Comparison of ENCODE assay signal across 8 cellular contexts in genomic region chr7:135160098-135160857, GRCh38. TPM values are rescaled to one million over a fixed set of nuclear protein-coding genes. Genes with fewer than 3 reads are reported as not detected.
A peak's percentile ranks its signal among the peaks of the same experiment; 100 is the strongest.
DNase-seq lines count a peak whose midpoint lies in the region; ATAC-seq, FAIRE-seq and TF ChIP-seq lines count a peak whose summit lies in the region.

No MANE protein-coding gene starts in this region.

- peaks cover 23% of the 10 kb centered on the region for H3K4me1 Mint-ChIP-seq in activated naive CD8-positive, alpha-beta T cell treated with anti-CD3 and anti-CD28 coated beads, Interleukin-2, amount 10 ng/mL, durations not matched to agents 7 days and 5 days

- H3K79me2 ChIP-seq in HepG2 (ENCODE audit: insufficient read depth, low read length): peaks cover 53% of the 10 kb centered on the region

- no peak overlapping the region; the same call in 1 of the 2 replicates for H3K9ac ChIP-seq in HepG2 (ENCODE audit: insufficient read depth, low read depth, low read length)

- H3K4me3 ChIP-seq in HepG2 (replicated peaks in 1 of 3; ENCODE audit: insufficient read depth in 1 of 3, low read depth in 2 of 3, low read length in 3 of 3): peak overlapping the region in 1 of 3 experiments; percentile 8; a peak in 1 of 6 replicates
- H3K4me3 ChIP-seq in aorta (ENCODE audit: low read length in 2 of 2): no peak overlapping the region

- TF ChIP-seq EP300 in HepG2 (IDR thresholded peaks at IDR 0.05; ENCODE audit: low read depth in 2 of 2, low read length in 2 of 2) (peak in 1 of 2 experiments; percentile 54; a peak in 1 of 4 replicates), HepG2 (CRISPR knock-in tag; IDR thresholded peaks at IDR 0.05; ENCODE audit: borderline replicate concordance) (no peak)

- TF ChIP-seq CTCF in HepG2 (CRISPR knock-in tag; IDR thresholded peaks at IDR 0.05): no peak

- peaks cover 60% of the 10 kb centered on the region for H3K4me1 ChIP-seq in HepG2 (ENCODE audit: insufficient read depth, low read length)
- peaks cover 0 to 9% of the 10 kb centered on the region in 2 donors for H3K4me1 ChIP-seq in aorta (ENCODE audit: control insufficient read depth in 1 of 2, insufficient read depth in 2 of 2, low read length in 2 of 2)

- no peaks in the 10 kb centered on the region for H3K27me3 Mint-ChIP-seq in activated naive CD8-positive, alpha-beta T cell treated with anti-CD3 and anti-CD28 coated beads, Interleukin-2, amount 10 ng/mL, durations not matched to agents 7 days and 5 days

- H4K20me1 ChIP-seq in HepG2 (ENCODE audit: insufficient read depth, low read length): no peaks in the 10 kb centered on the region; the same call in none of the 2 replicates

- in situ Hi-C loops in HepG2 (cut with HindIII; ENCODE audit: extremely low pct_ligation_motif_present, low pct_unique_long_range_greater_than_20kb): no loop called here

- WGBS in HepG2 (ENCODE audit: low lambda C conversion rate): 74% methylated on average over 5 of the region's 5 CpGs
- 75 to 77% methylated on average over 5 of the region's 5 CpGs for WGBS in aorta, 2 donors

- H3K4me2 ChIP-seq in HepG2 (ENCODE audit: low read depth, low read length): peak overlapping the region; percentile 20; the same call in 1 of the 2 replicates

- H3K27me3 ChIP-seq in HepG2 (ENCODE audit: control insufficient read depth in 1 of 2, insufficient read depth in 2 of 2, low read length in 2 of 2) (no peaks in the 10 kb centered on the region), aorta (ENCODE audit: control insufficient read depth in 1 of 2, insufficient read depth in 2 of 2, low read length in 1 of 2) (no peaks in the 10 kb centered on the region)

- H3K36me3 ChIP-seq in HepG2 (replicated peaks in 1 of 2; ENCODE audit: control insufficient read depth in 1 of 2, insufficient read depth in 2 of 2, low read length in 2 of 2) (peaks cover 4 to 30% of the 10 kb centered on the region in 2 experiments; a peak in 4 of 5 replicates), aorta (ENCODE audit: control insufficient read depth in 1 of 2, insufficient read depth in 2 of 2, low read length in 1 of 2) (no peaks in the 10 kb centered on the region)

- H3K27ac ChIP-seq in HepG2 (ENCODE audit: extremely low read length, insufficient read depth, low read length): peak overlapping the region; percentile 66
- H3K27ac ChIP-seq in aorta (ENCODE audit: low read depth in 1 of 2, low read length in 2 of 2): peak overlapping the region in 1 of 2 donors; percentile 71

- peak; percentile 57 for ATAC-seq in GM18907 (IDR thresholded peaks at IDR 0.05; ENCODE audit: unreplicated experiment)
- ATAC-seq in HG03342 (IDR thresholded peaks at IDR 0.05; ENCODE audit: unreplicated experiment): peak; percentile 48
- peak; percentile 41 for ATAC-seq in activated naive CD8-positive, alpha-beta T cell treated with anti-CD3 and anti-CD28 coated beads, Interleukin-2, amount 10 ng/mL, durations not matched to agents 7 days and 5 days (ENCODE audit: low read depth)
- ATAC-seq in HepG2: peak; percentile 60
- peak; percentile 27 for ATAC-seq in aorta (ENCODE audit: low FRiP score)

- no TSS peak for BruUV-seq in HepG2 (replicated peaks; lab: Mats Ljungman, UMichigan)

- CTCF ChIA-PET in HepG2 (lab: Yijun Ruan, JAX; ENCODE audit: low intra/inter-chr PET ratio, low total read pairs): no interaction called here

- TF ChIP-seq POLR2A in HepG2 (IDR thresholded peaks at IDR 0.05; ENCODE audit: insufficient read depth in 1 of 2, low read depth in 2 of 2, low read length in 2 of 2): no peak

- intact Hi-C loops in HepG2 (cut with micrococcal nuclease; ENCODE audit: unreplicated experiment): no loop called here
- intact Hi-C loops in aorta (cut with DNase I): loop anchor here in 1 of 2 donors (10.0 kb wide), 1 partner anchor 375 kb away; no protein-coding TSS in a partner anchor

- H3K9me3 ChIP-seq in HepG2 (ENCODE audit: low read length) (peaks cover 28% of the 10 kb centered on the region), aorta (ENCODE audit: control insufficient read depth, low read length) (peaks cover 2% of the 10 kb centered on the region)

- no peak for TF ChIP-seq RAD21 in HepG2 (CRISPR knock-in tag; IDR thresholded peaks at IDR 0.05)

- POLR2A ChIA-PET in activated naive CD8-positive, alpha-beta T cell treated with anti-CD3 and anti-CD28 coated beads, Interleukin-2, amount 10 ng/mL, durations not matched to agents 7 days and 5 days (lab: Charles Lee): interaction anchor here (2.3 kb wide), 1 partner anchor 13 kb away, joined by 11 read pairs; the partner anchor contains the start of gene TMEM140
- POLR2A ChIA-PET in HepG2 (lab: Yijun Ruan, JAX): interaction anchor here (0.7 to 2.2 kb wide), 6 partner anchors 8 to 174 kb away, joined by 3 to 9 read pairs (median 4); partner anchors contain the start of genes AGBL3, CYREN and TMEM140

- H3K9me3 Mint-ChIP-seq in activated naive CD8-positive, alpha-beta T cell treated with anti-CD3 and anti-CD28 coated beads, Interleukin-2, amount 10 ng/mL, durations not matched to agents 7 days and 5 days: peaks cover 17% of the 10 kb centered on the region

- H3K27ac Mint-ChIP-seq in activated naive CD8-positive, alpha-beta T cell treated with anti-CD3 and anti-CD28 coated beads, Interleukin-2, amount 10 ng/mL, durations not matched to agents 7 days and 5 days: peak overlapping the region; percentile 80

- H2AFZ ChIP-seq in HepG2 (ENCODE audit: low read length): no peak overlapping the region

- peak; percentile 36 for FAIRE-seq in HepG2 (lab: Jason Lieb, UNC)

- DNase-seq in activated naive CD8-positive, alpha-beta T cell treated with anti-CD3 and anti-CD28 coated beads, Interleukin-2, amount 10 ng/mL, durations not matched to agents 7 days and 5 days: no peak
- DNase-seq in HepG2 (ENCODE audit: low spot score) (no peak), aorta (no peak), DMS 273 (lab: John Stamatoyannopoulos, UW; ENCODE audit: unreplicated experiment) (no peak)
- no peak for DNase-seq in stimulated activated naive CD4-positive, alpha-beta T cell treated with Interleukin-2 at 50 U/mL for 16 hours (lab: John Stamatoyannopoulos, UW)
- no peak for DNase-seq in activated CD4-positive, alpha-beta T cell treated with anti-CD3 and anti-CD28 coated beads, Interleukin-2, amount 50 U/mL, for 1 hour

- H3K4me3 Mint-ChIP-seq in activated naive CD8-positive, alpha-beta T cell treated with anti-CD3 and anti-CD28 coated beads, Interleukin-2, amount 10 ng/mL, durations not matched to agents 7 days and 5 days: no peak overlapping the region

- peaks cover 83% of the 10 kb centered on the region for H3K36me3 Mint-ChIP-seq in activated naive CD8-positive, alpha-beta T cell treated with anti-CD3 and anti-CD28 coated beads, Interleukin-2, amount 10 ng/mL, durations not matched to agents 7 days and 5 days

RNA-seq across cellular contexts. Expression of gene CYREN, which starts 10.2 kb away (rescaled TPM):
- 10 to 100 TPM; 39.6 to 40.8 TPM for total RNA-seq in activated naive CD8-positive, alpha-beta T cell treated with anti-CD3 and anti-CD28 coated beads, Interleukin-2, amount 10 ng/mL, durations not matched to agents 7 days and 5 days
- total RNA-seq in HepG2 (2016; rRNA removed; fragmentation: Illumina TruSeq; extraction: Trizol) (60.7 and 68.6 TPM in 2 replicates), aorta (10 to 100 TPM; 22.7 to 31.7 TPM)
- total RNA-seq in HepG2 (2016; cell fraction: cytosol; rRNA removed; fragmentation: Illumina TruSeq; extraction: Trizol; ENCODE audit: low read depth): 24.2 and 27.7 TPM in 2 replicates
- total RNA-seq in HepG2 (2016; cell fraction: insoluble cytoplasmic fraction; rRNA removed; fragmentation: Illumina TruSeq; extraction: Trizol): 58.8 and 66.8 TPM in 2 replicates
- 48.2 and 58.3 TPM in 2 replicates for total RNA-seq in HepG2 (2016; cell fraction: membrane; rRNA removed; fragmentation: Illumina TruSeq; extraction: Trizol)
- total RNA-seq in HepG2 (2016; cell fraction: nucleus; rRNA removed; fragmentation: Illumina TruSeq; extraction: Trizol): 42.2 and 46.2 TPM in 2 replicates
- polyA plus RNA-seq in HepG2 (2011; rRNA removed) (19.3 and 20.7 TPM in 2 replicates), aorta (10 to 100 TPM; 17.8 to 26.0 TPM)
- polyA plus RNA-seq in HepG2 (2011; cell fraction: cytosol; rRNA removed): 19.8 and 20.9 TPM in 2 replicates
- 15.6 and 18.8 TPM in 2 replicates for polyA plus RNA-seq in HepG2 (2011; cell fraction: nucleus; rRNA removed)
- 44.5 and 69.6 TPM in 2 replicates for polyA plus RNA-seq in HepG2 (2012)
- 13.5 and 22.0 TPM in 2 replicates for polyA plus RNA-seq in HepG2 (2016; cell fraction: cytosol; fragmentation: Illumina TruSeq; extraction: Trizol; ENCODE audit: low read depth)
- polyA plus RNA-seq in HepG2 (2016; cell fraction: insoluble cytoplasmic fraction; fragmentation: Illumina TruSeq; extraction: Trizol; ENCODE audit: low read depth): 62.6 and 67.4 TPM in 2 replicates
- polyA plus RNA-seq in HepG2 (2016; cell fraction: membrane; fragmentation: Illumina TruSeq; extraction: Trizol; ENCODE audit: low read depth): 31.2 and 44.6 TPM in 2 replicates
- polyA plus RNA-seq in HepG2 (2016; cell fraction: nucleus; fragmentation: Illumina TruSeq; extraction: Trizol; ENCODE audit: insufficient read depth, low read depth): 46.9 and 49.8 TPM in 2 replicates
- 24.4 and 62.5 TPM in 2 replicates for polyA minus RNA-seq in HepG2 (2011; rRNA and poly(A)+ RNA removed; ENCODE audit: low replicate concordance)
- polyA minus RNA-seq in HepG2 (2011; cell fraction: cytosol; rRNA and poly(A)+ RNA removed): 8.6 and 12.1 TPM in 2 replicates
- 20.6 and 24.7 TPM in 2 replicates for polyA minus RNA-seq in HepG2 (2011; cell fraction: nucleus; rRNA and poly(A)+ RNA removed)

RNA-seq across cellular contexts. Expression of gene TMEM140, which starts 12.4 kb away (rescaled TPM):
- 10 to 100 TPM; 29.8 to 31.0 TPM for total RNA-seq in activated naive CD8-positive, alpha-beta T cell treated with anti-CD3 and anti-CD28 coated beads, Interleukin-2, amount 10 ng/mL, durations not matched to agents 7 days and 5 days
- total RNA-seq in HepG2 (2016; rRNA removed; fragmentation: Illumina TruSeq; extraction: Trizol): 5.6 and 9.2 TPM in 2 replicates
- 1.1 and 1.5 TPM in 2 replicates for total RNA-seq in HepG2 (2016; cell fraction: cytosol; rRNA removed; fragmentation: Illumina TruSeq; extraction: Trizol; ENCODE audit: low read depth)
- total RNA-seq in HepG2 (2016; cell fraction: insoluble cytoplasmic fraction; rRNA removed; fragmentation: Illumina TruSeq; extraction: Trizol): 6.3 and 8.9 TPM in 2 replicates
- 2.6 and 3.2 TPM in 2 replicates for total RNA-seq in HepG2 (2016; cell fraction: membrane; rRNA removed; fragmentation: Illumina TruSeq; extraction: Trizol)
- total RNA-seq in HepG2 (2016; cell fraction: nucleus; rRNA removed; fragmentation: Illumina TruSeq; extraction: Trizol): 7.9 and 10.4 TPM in 2 replicates
- 21.7 and 35.7 TPM in 2 replicates for polyA plus RNA-seq in HepG2 (2011; rRNA removed)
- 24.2 and 35.4 TPM in 2 replicates for polyA plus RNA-seq in HepG2 (2011; cell fraction: cytosol; rRNA removed)
- 17.7 and 30.5 TPM in 2 replicates for polyA plus RNA-seq in HepG2 (2011; cell fraction: nucleus; rRNA removed)
- 45.3 and 74.1 TPM in 2 replicates for polyA plus RNA-seq in HepG2 (2012)
- polyA plus RNA-seq in HepG2 (2016; cell fraction: cytosol; fragmentation: Illumina TruSeq; extraction: Trizol; ENCODE audit: low read depth): 1.1 TPM in 2 replicates
- 5.3 and 6.1 TPM in 2 replicates for polyA plus RNA-seq in HepG2 (2016; cell fraction: insoluble cytoplasmic fraction; fragmentation: Illumina TruSeq; extraction: Trizol; ENCODE audit: low read depth)
- 2.1 and 2.2 TPM in 2 replicates for polyA plus RNA-seq in HepG2 (2016; cell fraction: membrane; fragmentation: Illumina TruSeq; extraction: Trizol; ENCODE audit: low read depth)
- 7.8 and 11.6 TPM in 2 replicates for polyA plus RNA-seq in HepG2 (2016; cell fraction: nucleus; fragmentation: Illumina TruSeq; extraction: Trizol; ENCODE audit: insufficient read depth, low read depth)
- 0.26 and 39.0 TPM in 2 replicates for polyA minus RNA-seq in HepG2 (2011; rRNA and poly(A)+ RNA removed; ENCODE audit: low replicate concordance)
- 15.9 and 32.1 TPM in 2 replicates for polyA minus RNA-seq in HepG2 (2011; cell fraction: cytosol; rRNA and poly(A)+ RNA removed)
- 41.2 and 55.0 TPM in 2 replicates for polyA minus RNA-seq in HepG2 (2011; cell fraction: nucleus; rRNA and poly(A)+ RNA removed)
- total RNA-seq in aorta: 10 to 100 TPM; 12.0 to 32.4 TPM
- 10 to 100 TPM; 10.9 to 21.1 TPM for polyA plus RNA-seq in aorta

RNA-seq across cellular contexts. Expression of gene WDR91, which starts 51.0 kb away (rescaled TPM):
- 10 to 100 TPM; 18.7 to 19.1 TPM for total RNA-seq in activated naive CD8-positive, alpha-beta T cell treated with anti-CD3 and anti-CD28 coated beads, Interleukin-2, amount 10 ng/mL, durations not matched to agents 7 days and 5 days
- total RNA-seq in HepG2 (2016; rRNA removed; fragmentation: Illumina TruSeq; extraction: Trizol): 10.0 and 12.1 TPM in 2 replicates
- 1.1 and 1.8 TPM in 2 replicates for total RNA-seq in HepG2 (2016; cell fraction: cytosol; rRNA removed; fragmentation: Illumina TruSeq; extraction: Trizol; ENCODE audit: low read depth)
- total RNA-seq in HepG2 (2016; cell fraction: insoluble cytoplasmic fraction; rRNA removed; fragmentation: Illumina TruSeq; extraction: Trizol): 9.2 and 12.1 TPM in 2 replicates
- 1.5 and 2.3 TPM in 2 replicates for total RNA-seq in HepG2 (2016; cell fraction: membrane; rRNA removed; fragmentation: Illumina TruSeq; extraction: Trizol)
- 11.3 and 14.5 TPM in 2 replicates for total RNA-seq in HepG2 (2016; cell fraction: nucleus; rRNA removed; fragmentation: Illumina TruSeq; extraction: Trizol)
- polyA plus RNA-seq in HepG2 (2011; rRNA removed): 11.6 and 13.7 TPM in 2 replicates
- polyA plus RNA-seq in HepG2 (2011; cell fraction: cytosol; rRNA removed): 7.2 and 8.6 TPM in 2 replicates
- 43.9 and 51.3 TPM in 2 replicates for polyA plus RNA-seq in HepG2 (2011; cell fraction: nucleus; rRNA removed)
- 5.7 and 6.1 TPM in 2 replicates for polyA plus RNA-seq in HepG2 (2012)
- 0.26 and 0.31 TPM in 2 replicates for polyA plus RNA-seq in HepG2 (2016; cell fraction: cytosol; fragmentation: Illumina TruSeq; extraction: Trizol; ENCODE audit: low read depth)
- 10.7 and 11.4 TPM in 2 replicates for polyA plus RNA-seq in HepG2 (2016; cell fraction: insoluble cytoplasmic fraction; fragmentation: Illumina TruSeq; extraction: Trizol; ENCODE audit: low read depth)
- polyA plus RNA-seq in HepG2 (2016; cell fraction: membrane; fragmentation: Illumina TruSeq; extraction: Trizol; ENCODE audit: low read depth): 0.56 and 0.65 TPM in 2 replicates
- polyA plus RNA-seq in HepG2 (2016; cell fraction: nucleus; fragmentation: Illumina TruSeq; extraction: Trizol; ENCODE audit: insufficient read depth, low read depth): 21.1 and 22.2 TPM in 2 replicates
- 8.2 and 19.7 TPM in 2 replicates for polyA minus RNA-seq in HepG2 (2011; rRNA and poly(A)+ RNA removed; ENCODE audit: low replicate concordance)
- 5.3 and 8.8 TPM in 2 replicates for polyA minus RNA-seq in HepG2 (2011; cell fraction: cytosol; rRNA and poly(A)+ RNA removed)
- polyA minus RNA-seq in HepG2 (2011; cell fraction: nucleus; rRNA and poly(A)+ RNA removed): 12.6 and 17.4 TPM in 2 replicates
- 10 to 100 TPM; 16.6 to 41.4 TPM for total RNA-seq in aorta
- polyA plus RNA-seq in aorta: 10 to 100 TPM; 12.6 to 37.8 TPM
